ENCODE assay signal across 8 cellular contexts in the genomic region with DNA sequence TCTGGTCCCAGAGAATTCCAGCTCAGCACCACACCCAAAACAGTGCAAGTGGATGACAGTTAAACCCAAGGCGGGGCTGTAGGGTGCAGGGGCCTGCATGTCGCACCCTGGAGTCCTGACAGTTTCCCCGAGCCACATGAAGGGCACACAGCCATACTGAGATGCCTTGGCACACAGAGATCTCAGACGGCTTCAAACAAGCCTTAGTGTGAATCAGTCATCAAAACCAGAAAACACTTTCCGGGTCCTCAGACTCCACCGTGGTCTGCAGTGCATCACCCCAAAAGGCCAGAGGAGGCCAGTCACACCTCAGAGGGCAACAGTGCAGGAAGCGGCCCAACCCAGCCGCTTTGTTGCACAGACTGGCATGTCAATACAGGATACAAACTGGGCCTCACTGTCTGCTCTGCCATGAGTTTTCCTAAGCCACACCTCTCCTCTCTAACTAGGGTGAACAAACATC.
A peak's percentile ranks its signal among the peaks of the same experiment; 100 is the strongest.
DNase-seq lines count a peak whose midpoint lies in the region; ATAC-seq and TF ChIP-seq lines count a peak whose summit lies in the region.

No MANE protein-coding gene starts in this region.

- POLR2A ChIA-PET in SK-N-SH (lab: Yijun Ruan, JAX): no interaction called here

- no peak overlapping the region for H2AK5ac ChIP-seq in mesenchymal stem cell (ENCODE audit: low read length, severe bottlenecking)

- H3K27me3 ChIP-seq in SK-N-SH (ENCODE audit: insufficient read depth): no peaks in the 10 kb centered on the region
- no peaks in the 10 kb centered on the region for H3K27me3 ChIP-seq in rectal smooth muscle tissue (ENCODE audit: control insufficient read depth, insufficient read depth, low read length)
- H3K27me3 ChIP-seq in mesenchymal stem cell (ENCODE audit: control insufficient read depth in 1 of 2, insufficient read depth in 1 of 2, low read length in 2 of 2): no peaks in the 10 kb centered on the region
- H3K27me3 ChIP-seq in HAP-1 (ENCODE audit: low read depth): no peaks in the 10 kb centered on the region

- H3K79me1 ChIP-seq in mesenchymal stem cell (replicated peaks; ENCODE audit: low read length, poor library complexity, severe bottlenecking): no peaks in the 10 kb centered on the region

- no peaks in the 10 kb centered on the region for H4K20me1 ChIP-seq in SK-N-SH (ENCODE audit: insufficient read depth)

- DNase-seq in GM13977 (ENCODE audit: low spot score) (peak; percentile 30), SK-N-SH (no peak), dermis blood vessel endothelial cell (peak; percentile 43), mesenchymal stem cell (no peak), pons (ENCODE audit: low spot score) (no peak), HAP-1 (ENCODE audit: low spot score in 2 of 2) (no peak)

- H3K4ac ChIP-seq in mesenchymal stem cell (ENCODE audit: low read depth in 1 of 2, low read length in 2 of 2): no peak overlapping the region

- no peak overlapping the region for H2BK120ac ChIP-seq in mesenchymal stem cell (ENCODE audit: low read depth, low read length)

- no peak overlapping the region for H2BK15ac ChIP-seq in mesenchymal stem cell (ENCODE audit: low read depth, poor library complexity, severe bottlenecking)

- no peak overlapping the region for H3K4me3 ChIP-seq in SK-N-SH (ENCODE audit: low read depth in 2 of 2, low read length in 1 of 2)
- no peak overlapping the region for H3K4me3 ChIP-seq in rectal smooth muscle tissue (ENCODE audit: low read length)
- no peak overlapping the region for H3K4me3 ChIP-seq in mesenchymal stem cell (ENCODE audit: insufficient read depth in 1 of 2, low read depth in 1 of 2, low read length in 2 of 2)
- H3K4me3 ChIP-seq in HAP-1: no peak overlapping the region

- H2AFZ ChIP-seq in SK-N-SH (ENCODE audit: low read depth) (no peak overlapping the region), mesenchymal stem cell (ENCODE audit: low read depth, low read length) (no peak overlapping the region)

- H3K27ac ChIP-seq in SK-N-SH (ENCODE audit: low read depth in 2 of 2, low read length in 1 of 2) (no peak overlapping the region), rectal smooth muscle tissue (ENCODE audit: low read depth, low read length) (no peak overlapping the region), mesenchymal stem cell (ENCODE audit: low read length, poor library complexity, severe bottlenecking) (no peak overlapping the region)

- peak; percentile 26; the same call in 1 of the 2 replicates for TF ChIP-seq RAD21 in SK-N-SH (IDR thresholded peaks at IDR 0.05; ENCODE audit: low read length)

- peak; percentile 33 for ATAC-seq in HG02763 (IDR thresholded peaks at IDR 0.05; ENCODE audit: unreplicated experiment)

- CTCF ChIA-PET in SK-N-SH (lab: Yijun Ruan, JAX): interaction anchor here (0.6 to 4.2 kb wide), 2 partner anchors 18 to 250 kb away, joined by 3 to 20 read pairs; no protein-coding TSS in a partner anchor

- no peak overlapping the region for H2BK5ac ChIP-seq in mesenchymal stem cell (ENCODE audit: low read depth, low read length, poor library complexity, severe bottlenecking)

- H3K79me2 ChIP-seq in SK-N-SH (ENCODE audit: insufficient read depth): no peaks in the 10 kb centered on the region

- WGBS in SK-N-SH (ENCODE audit: low lambda C conversion rate): 89% methylated on average over 5 of the region's 8 CpGs
- WGBS in mesenchymal stem cell: 89% methylated on average over 8 of the region's 8 CpGs

- H3K4me1 ChIP-seq in SK-N-SH (ENCODE audit: control insufficient read depth in 1 of 2, insufficient read depth in 2 of 2, low read depth in 1 of 2, low read length in 1 of 2) (no peaks in the 10 kb centered on the region), rectal smooth muscle tissue (ENCODE audit: control insufficient read depth, insufficient read depth, low read length) (no peaks in the 10 kb centered on the region), mesenchymal stem cell (ENCODE audit: control insufficient read depth, insufficient read depth, low read depth, low read length) (peaks cover 5% of the 10 kb centered on the region), HAP-1 (peaks cover 13% of the 10 kb centered on the region)

- H3K9me2 ChIP-seq in SK-N-SH: no peaks in the 10 kb centered on the region

- H2BK12ac ChIP-seq in mesenchymal stem cell (ENCODE audit: low read length in 2 of 2): no peak overlapping the region

- no peak overlapping the region for H3K14ac ChIP-seq in mesenchymal stem cell (ENCODE audit: low read length in 2 of 2)

- no peak overlapping the region for H3K23ac ChIP-seq in mesenchymal stem cell (ENCODE audit: low read length in 2 of 2)

- H3K36me3 ChIP-seq in SK-N-SH (replicated peaks in 1 of 2; ENCODE audit: control insufficient read depth in 1 of 2, insufficient read depth in 2 of 2, low read length in 1 of 2) (no peaks in the 10 kb centered on the region), rectal smooth muscle tissue (ENCODE audit: control insufficient read depth, insufficient read depth, low read length) (no peaks in the 10 kb centered on the region), mesenchymal stem cell (ENCODE audit: control insufficient read depth in 1 of 2, insufficient read depth in 2 of 2, low read depth in 1 of 2, low read length in 2 of 2) (no peaks in the 10 kb centered on the region), HAP-1 (replicated peaks) (no peaks in the 10 kb centered on the region)

- H4K8ac ChIP-seq in mesenchymal stem cell (ENCODE audit: low read length): no peak overlapping the region

- no peak overlapping the region for H3K4me2 ChIP-seq in SK-N-SH
- H3K4me2 ChIP-seq in mesenchymal stem cell (ENCODE audit: low read length, poor library complexity, severe bottlenecking): no peak overlapping the region

- no peak overlapping the region for H3K18ac ChIP-seq in mesenchymal stem cell (ENCODE audit: low read depth in 1 of 2, low read length in 2 of 2)

- in situ Hi-C loops in GM13977 (cut with MboI; ENCODE audit: low pct_unique_long_range_greater_than_20kb, low sequenced_read_pairs, unreplicated experiment) (no loop called here), HAP-1 (cut with MboI; ENCODE audit: low sequenced_read_pairs) (no loop called here)

- H3F3A ChIP-seq in SK-N-SH (replicated peaks; ENCODE audit: insufficient read depth): no peaks in the 10 kb centered on the region

- H3K9ac ChIP-seq in SK-N-SH (no peak overlapping the region), rectal smooth muscle tissue (ENCODE audit: low read length) (peak overlapping the region; percentile 30), mesenchymal stem cell (ENCODE audit: low read length) (no peak overlapping the region)

- H4K91ac ChIP-seq in mesenchymal stem cell (ENCODE audit: low read length): no peak overlapping the region

- H3K9me3 ChIP-seq in SK-N-SH: no peaks in the 10 kb centered on the region
- no peaks in the 10 kb centered on the region for H3K9me3 ChIP-seq in mesenchymal stem cell (ENCODE audit: control insufficient read depth, low read length)
- H3K9me3 ChIP-seq in HAP-1: no peaks in the 10 kb centered on the region

- TF ChIP-seq CTCF in GM13977 (IDR thresholded peaks at IDR 0.05; ENCODE audit: extremely low read depth, insufficient read depth, missing control alignments) (peak; percentile 57), SK-N-SH (IDR thresholded peaks at IDR 0.05) (no peak)

- TF ChIP-seq EP300 in SK-N-SH (IDR thresholded peaks at IDR 0.05; ENCODE audit: borderline replicate concordance in 1 of 2, low read depth in 1 of 2, low read length in 1 of 2): no peak

TF ChIP-seq in SK-N-SH, 30 proteins besides CTCF, POLR2A, EP300 and RAD21 (continues in another document):
- TF ChIP-seq RCOR1 (IDR thresholded peaks at IDR 0.05; ENCODE audit: low read length): no peak
- TF ChIP-seq, protein P1, sequence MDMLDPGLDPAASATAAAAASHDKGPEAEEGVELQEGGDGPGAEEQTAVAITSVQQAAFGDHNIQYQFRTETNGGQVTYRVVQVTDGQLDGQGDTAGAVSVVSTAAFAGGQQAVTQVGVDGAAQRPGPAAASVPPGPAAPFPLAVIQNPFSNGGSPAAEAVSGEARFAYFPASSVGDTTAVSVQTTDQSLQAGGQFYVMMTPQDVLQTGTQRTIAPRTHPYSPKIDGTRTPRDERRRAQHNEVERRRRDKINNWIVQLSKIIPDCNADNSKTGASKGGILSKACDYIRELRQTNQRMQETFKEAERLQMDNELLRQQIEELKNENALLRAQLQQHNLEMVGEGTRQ (IDR thresholded peaks at IDR 0.05; ENCODE audit: borderline replicate concordance, low read depth, low read length): no peak
- TF ChIP-seq, protein P2, sequence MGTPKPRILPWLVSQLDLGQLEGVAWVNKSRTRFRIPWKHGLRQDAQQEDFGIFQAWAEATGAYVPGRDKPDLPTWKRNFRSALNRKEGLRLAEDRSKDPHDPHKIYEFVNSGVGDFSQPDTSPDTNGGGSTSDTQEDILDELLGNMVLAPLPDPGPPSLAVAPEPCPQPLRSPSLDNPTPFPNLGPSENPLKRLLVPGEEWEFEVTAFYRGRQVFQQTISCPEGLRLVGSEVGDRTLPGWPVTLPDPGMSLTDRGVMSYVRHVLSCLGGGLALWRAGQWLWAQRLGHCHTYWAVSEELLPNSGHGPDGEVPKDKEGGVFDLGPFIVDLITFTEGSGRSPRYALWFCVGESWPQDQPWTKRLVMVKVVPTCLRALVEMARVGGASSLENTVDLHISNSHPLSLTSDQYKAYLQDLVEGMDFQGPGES (IDR thresholded peaks at IDR 0.05; ENCODE audit: low read depth, low read length): no peak
- TF ChIP-seq TAF1 (IDR thresholded peaks at IDR 0.05; ENCODE audit: borderline replicate concordance, low read depth, low read length): no peak
- no peak for TF ChIP-seq FOXJ3 (CRISPR knock-in tag; IDR thresholded peaks at IDR 0.05)
- no peak for TF ChIP-seq MXI1 (IDR thresholded peaks at IDR 0.05; ENCODE audit: low read depth, low read length)
- no peak for TF ChIP-seq NFIC (IDR thresholded peaks at IDR 0.05; ENCODE audit: borderline replicate concordance)
- TF ChIP-seq, protein P3, sequence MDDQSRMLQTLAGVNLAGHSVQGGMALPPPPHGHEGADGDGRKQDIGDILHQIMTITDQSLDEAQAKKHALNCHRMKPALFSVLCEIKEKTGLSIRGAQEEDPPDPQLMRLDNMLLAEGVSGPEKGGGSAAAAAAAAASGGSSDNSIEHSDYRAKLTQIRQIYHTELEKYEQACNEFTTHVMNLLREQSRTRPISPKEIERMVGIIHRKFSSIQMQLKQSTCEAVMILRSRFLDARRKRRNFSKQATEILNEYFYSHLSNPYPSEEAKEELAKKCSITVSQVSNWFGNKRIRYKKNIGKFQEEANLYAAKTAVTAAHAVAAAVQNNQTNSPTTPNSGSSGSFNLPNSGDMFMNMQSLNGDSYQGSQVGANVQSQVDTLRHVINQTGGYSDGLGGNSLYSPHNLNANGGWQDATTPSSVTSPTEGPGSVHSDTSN (IDR thresholded peaks at IDR 0.05): no peak

Comparison
In these comparisons a context has a peak if more than half of its experiments do, and no peak if none do; other contexts are left out.
1. DNase-seq: peak in GM13977 (single experiment) and dermis blood vessel endothelial cell (single experiment); none in SK-N-SH (single experiment), mesenchymal stem cell (single experiment), pons (single experiment) and HAP-1 (0 of 2).